ENCODE assay signal across 10 cellular contexts in genomic region chr9:117995-118467, GRCh38. TPM values are rescaled to one million over a fixed set of nuclear protein-coding genes. Genes with fewer than 3 reads are reported as not detected.
DNase-seq lines count a peak whose midpoint lies in the region; ATAC-seq and TF ChIP-seq lines count a peak whose summit lies in the region.
"Not testable (repeated sequence)": the region's sequence is repeated elsewhere in the genome, so short reads cannot be mapped to it uniquely, and the experiment has no call there.
"Had no signal": no experiment of that assay in that cellular context is flagged by ENCODE, and none has a peak within 500 bp of the region (broad histone marks: within the 10 kb centered on the region; RNA-seq: fewer than 3 reads in every experiment).

TSS of gene FOXD4 (minus strand) at chr9:118417. CDS start at chr9:118119, 298 bp downstream.

- H3K4ac ChIP-seq in mesenchymal stem cell (ENCODE audit: low read depth in 1 of 2, low read length in 2 of 2) = not testable (repeated sequence)

- CTCF ChIA-PET in CD8-positive, alpha-beta memory T cell (lab: Charles Lee); activated CD8-positive, alpha-beta T cell treated with anti-CD3 and anti-CD28 coated beads, Interleukin-2, amount 10 ng/mL, durations not matched to agents 7 days and 5 days (lab: Charles Lee): not testable (repeated sequence)

- peak within 1 kb of the TSS; percentile 22 for H3K4me2 ChIP-seq in mesenchymal stem cell (ENCODE audit: low read length, poor library complexity, severe bottlenecking)
- not testable (repeated sequence) for H3K4me2 ChIP-seq in osteoblast (ENCODE audit: insufficient read depth, low read length)

- H3K18ac ChIP-seq in mesenchymal stem cell (ENCODE audit: low read depth in 1 of 2, low read length in 2 of 2) = not testable (repeated sequence)

- not testable (repeated sequence) for H2AK5ac ChIP-seq in mesenchymal stem cell (ENCODE audit: low read length, severe bottlenecking)

- POLR2A ChIA-PET in CD8-positive, alpha-beta memory T cell (lab: Charles Lee); activated CD8-positive, alpha-beta T cell treated with anti-CD3 and anti-CD28 coated beads, Interleukin-2, amount 10 ng/mL, durations not matched to agents 7 days and 5 days (lab: Charles Lee); activated naive CD8-positive, alpha-beta T cell treated with anti-CD3 and anti-CD28 coated beads, Interleukin-2, amount 10 ng/mL, durations not matched to agents 7 days and 5 days (lab: Charles Lee): not testable (repeated sequence)

- not testable (repeated sequence) for H3K79me1 ChIP-seq in mesenchymal stem cell (replicated peaks; ENCODE audit: low read length, poor library complexity, severe bottlenecking)

- H3K27ac ChIP-seq in CD8-positive, alpha-beta memory T cell (ENCODE audit: low read depth, low read length); mesenchymal stem cell (ENCODE audit: low read length, poor library complexity, severe bottlenecking); osteoblast (ENCODE audit: low read depth, low read length): not testable (repeated sequence)

- H4K8ac ChIP-seq in mesenchymal stem cell (ENCODE audit: low read length) = not testable (repeated sequence)

- WGBS in mesenchymal stem cell = 19% methylated on average over 18 of the region's 30 CpGs

- H4K91ac ChIP-seq in mesenchymal stem cell (ENCODE audit: low read length) = not testable (repeated sequence)

- not testable (repeated sequence) for H2BK5ac ChIP-seq in mesenchymal stem cell (ENCODE audit: low read depth, low read length, poor library complexity, severe bottlenecking)

- H3K27me3 ChIP-seq in CD8-positive, alpha-beta memory T cell (ENCODE audit: insufficient read depth, low read length, poor library complexity, severe bottlenecking) = peaks cover 11% of the 10 kb centered on the region
- H3K27me3 ChIP-seq in mesenchymal stem cell (ENCODE audit: control insufficient read depth in 1 of 2, insufficient read depth in 1 of 2, low read length in 2 of 2) (peaks cover 28 to 30% of the 10 kb centered on the region in 2 experiments), osteoblast (ENCODE audit: insufficient read depth, low read length) (peaks cover 39% of the 10 kb centered on the region)

- H3K4me1 ChIP-seq in CD8-positive, alpha-beta memory T cell (ENCODE audit: insufficient read depth, low read length); osteoblast (ENCODE audit: insufficient read depth, low read length): not testable (repeated sequence)
- peaks cover 19% of the 10 kb centered on the region for H3K4me1 ChIP-seq in mesenchymal stem cell (ENCODE audit: control insufficient read depth, insufficient read depth, low read depth, low read length)

- peak within 1 kb of the TSS; percentile 59 to 72 (median 66) for H3K4me3 Mint-ChIP-seq in CD8-positive, alpha-beta memory T cell
- peak within 1 kb of the TSS; percentile 36 for H3K4me3 Mint-ChIP-seq in activated CD8-positive, alpha-beta T cell treated with anti-CD3 and anti-CD28 coated beads, Interleukin-2, amount 10 ng/mL, durations not matched to agents 7 days and 5 days
- H3K4me3 Mint-ChIP-seq in activated naive CD8-positive, alpha-beta T cell treated with anti-CD3 and anti-CD28 coated beads, Interleukin-2, amount 10 ng/mL, durations not matched to agents 7 days and 5 days = peak within 1 kb of the TSS; percentile 53
- H3K4me3 Mint-ChIP-seq in glutamatergic neuron (ENCODE audit: unreplicated experiment) = peak within 1 kb of the TSS; percentile 89
- H3K4me3 Mint-ChIP-seq in type B pancreatic cell = peak within 1 kb of the TSS; percentile 83

- H3K27me3 Mint-ChIP-seq in CD8-positive, alpha-beta memory T cell = peaks cover 26 to 30% of the 10 kb centered on the region in 2 donors
- peaks cover 25% of the 10 kb centered on the region for H3K27me3 Mint-ChIP-seq in activated CD8-positive, alpha-beta T cell treated with anti-CD3 and anti-CD28 coated beads, Interleukin-2, amount 10 ng/mL, durations not matched to agents 7 days and 5 days (ENCODE audit: low read depth)
- H3K27me3 Mint-ChIP-seq in activated naive CD8-positive, alpha-beta T cell treated with anti-CD3 and anti-CD28 coated beads, Interleukin-2, amount 10 ng/mL, durations not matched to agents 7 days and 5 days = peaks cover 38% of the 10 kb centered on the region
- peaks cover 19% of the 10 kb centered on the region for H3K27me3 Mint-ChIP-seq in glutamatergic neuron (ENCODE audit: unreplicated experiment)
- H3K27me3 Mint-ChIP-seq in type B pancreatic cell = peaks cover 54% of the 10 kb centered on the region

- not testable (repeated sequence) for TF ChIP-seq CTCF in glutamatergic neuron (IDR thresholded peaks at IDR 0.05; ENCODE audit: partially characterized antibody, unreplicated experiment); osteoblast (IDR thresholded peaks at IDR 0.05; ENCODE audit: extremely low read depth, low read depth, low read length); type B pancreatic cell (conservative IDR thresholded peaks at IDR 0.05)

- H3K14ac ChIP-seq in mesenchymal stem cell (ENCODE audit: low read length in 2 of 2) = not testable (repeated sequence)

- H3K79me2 ChIP-seq in osteoblast (ENCODE audit: insufficient read depth, low read length) = not testable (repeated sequence)

- not testable (repeated sequence) for H3K9me3 ChIP-seq in CD8-positive, alpha-beta memory T cell (ENCODE audit: low read length); mesenchymal stem cell (ENCODE audit: control insufficient read depth, low read length); osteoblast (ENCODE audit: low read depth, low read length)

- H3K36me3 ChIP-seq in CD8-positive, alpha-beta memory T cell (ENCODE audit: insufficient read depth, low read length); mesenchymal stem cell (ENCODE audit: control insufficient read depth in 1 of 2, insufficient read depth in 2 of 2, low read depth in 1 of 2, low read length in 2 of 2); osteoblast (ENCODE audit: insufficient read depth, low read length): not testable (repeated sequence)

- H3K9me3 Mint-ChIP-seq in CD8-positive, alpha-beta memory T cell; activated CD8-positive, alpha-beta T cell treated with anti-CD3 and anti-CD28 coated beads, Interleukin-2, amount 10 ng/mL, durations not matched to agents 7 days and 5 days (ENCODE audit: insufficient read depth); activated naive CD8-positive, alpha-beta T cell treated with anti-CD3 and anti-CD28 coated beads, Interleukin-2, amount 10 ng/mL, durations not matched to agents 7 days and 5 days; glutamatergic neuron (ENCODE audit: unreplicated experiment); type B pancreatic cell: not testable (repeated sequence)

- not testable (repeated sequence) for H2BK15ac ChIP-seq in mesenchymal stem cell (ENCODE audit: low read depth, poor library complexity, severe bottlenecking)

- not testable (repeated sequence) for ATAC-seq in activated CD8-positive, alpha-beta T cell treated with anti-CD3 and anti-CD28 coated beads, Interleukin-2, amount 10 ng/mL, durations not matched to agents 7 days and 5 days; activated naive CD8-positive, alpha-beta T cell treated with anti-CD3 and anti-CD28 coated beads, Interleukin-2, amount 10 ng/mL, durations not matched to agents 7 days and 5 days (ENCODE audit: low read depth)

- not testable (repeated sequence) for H2AFZ ChIP-seq in mesenchymal stem cell (ENCODE audit: low read depth, low read length); osteoblast (ENCODE audit: low read length)

- H2BK12ac ChIP-seq in mesenchymal stem cell (ENCODE audit: low read length in 2 of 2) = not testable (repeated sequence)

- H2BK120ac ChIP-seq in mesenchymal stem cell (ENCODE audit: low read depth, low read length) = not testable (repeated sequence)

- H3K4me3 ChIP-seq in CD8-positive, alpha-beta memory T cell (ENCODE audit: low read length); mesenchymal stem cell (ENCODE audit: insufficient read depth in 1 of 2, low read depth in 1 of 2, low read length in 2 of 2); osteoblast (ENCODE audit: insufficient read depth, low read length): not testable (repeated sequence)

- peak within 1 kb of the TSS in 1 of 8 donors; percentile 55 for H3K27ac Mint-ChIP-seq in CD8-positive, alpha-beta memory T cell
- H3K27ac Mint-ChIP-seq in activated CD8-positive, alpha-beta T cell treated with anti-CD3 and anti-CD28 coated beads, Interleukin-2, amount 10 ng/mL, durations not matched to agents 7 days and 5 days; activated naive CD8-positive, alpha-beta T cell treated with anti-CD3 and anti-CD28 coated beads, Interleukin-2, amount 10 ng/mL, durations not matched to agents 7 days and 5 days; glutamatergic neuron (ENCODE audit: unreplicated experiment): not testable (repeated sequence)
- peak within 1 kb of the TSS; percentile 41 for H3K27ac Mint-ChIP-seq in type B pancreatic cell

- not testable (repeated sequence) for H3K9ac ChIP-seq in mesenchymal stem cell (ENCODE audit: low read length)

- not testable (repeated sequence) for H3K23ac ChIP-seq in mesenchymal stem cell (ENCODE audit: low read length in 2 of 2)

- H3K4me1 Mint-ChIP-seq in CD8-positive, alpha-beta memory T cell = peaks cover 20 to 23% (median 21%) of the 10 kb centered on the region in 3 donors
- H3K4me1 Mint-ChIP-seq in activated CD8-positive, alpha-beta T cell treated with anti-CD3 and anti-CD28 coated beads, Interleukin-2, amount 10 ng/mL, durations not matched to agents 7 days and 5 days (ENCODE audit: low read depth) = peaks cover 25% of the 10 kb centered on the region
- peaks cover 15% of the 10 kb centered on the region for H3K4me1 Mint-ChIP-seq in activated naive CD8-positive, alpha-beta T cell treated with anti-CD3 and anti-CD28 coated beads, Interleukin-2, amount 10 ng/mL, durations not matched to agents 7 days and 5 days
- not testable (repeated sequence) for H3K4me1 Mint-ChIP-seq in glutamatergic neuron (ENCODE audit: low read depth, unreplicated experiment); type B pancreatic cell (ENCODE audit: unreplicated experiment)

- DNase-seq in CD8-positive, alpha-beta memory T cell; activated CD8-positive, alpha-beta T cell treated with anti-CD3 and anti-CD28 coated beads, Interleukin-2, amount 10 ng/mL, durations not matched to agents 7 days and 5 days; activated naive CD8-positive, alpha-beta T cell treated with anti-CD3 and anti-CD28 coated beads, Interleukin-2, amount 10 ng/mL, durations not matched to agents 7 days and 5 days; glutamatergic neuron; mesenchymal stem cell; type B pancreatic cell (ENCODE audit: extremely low spot score, unreplicated experiment): not testable (repeated sequence)
- DNase-seq in NCI-H82 (lab: John Stamatoyannopoulos, UW) (peak; percentile 20), osteoblast (ENCODE audit: insufficient read length, low spot score, missing footprints) (peak; percentile 4)

- not testable (repeated sequence) for H3K36me3 Mint-ChIP-seq in CD8-positive, alpha-beta memory T cell; activated CD8-positive, alpha-beta T cell treated with anti-CD3 and anti-CD28 coated beads, Interleukin-2, amount 10 ng/mL, durations not matched to agents 7 days and 5 days (ENCODE audit: low read depth); activated naive CD8-positive, alpha-beta T cell treated with anti-CD3 and anti-CD28 coated beads, Interleukin-2, amount 10 ng/mL, durations not matched to agents 7 days and 5 days; glutamatergic neuron (ENCODE audit: unreplicated experiment); type B pancreatic cell

- not testable (repeated sequence) for H4K20me1 ChIP-seq in osteoblast (ENCODE audit: insufficient read depth, low read length)

RNA-seq across cellular contexts. Expression of gene FOXD4, which starts in this region (rescaled TPM):
- under 1 TPM; 0.20 to 0.22 TPM for total RNA-seq in CD8-positive, alpha-beta memory T cell
- not detected for polyA plus RNA-seq in CD8-positive, alpha-beta memory T cell
- under 1 TPM in 1 of 2 experiments, not detected in 1; 0.52 TPM for total RNA-seq in activated CD8-positive, alpha-beta T cell treated with anti-CD3 and anti-CD28 coated beads, Interleukin-2, amount 10 ng/mL, durations not matched to agents 7 days and 5 days
- under 1 TPM; 0.17 to 0.22 TPM for total RNA-seq in activated naive CD8-positive, alpha-beta T cell treated with anti-CD3 and anti-CD28 coated beads, Interleukin-2, amount 10 ng/mL, durations not matched to agents 7 days and 5 days
- total RNA-seq in glutamatergic neuron (ENCODE audit: unreplicated experiment) (0.76 TPM), osteoblast (0.29 and 0.36 TPM in 2 replicates), type B pancreatic cell (ENCODE audit: low replicate concordance) (0.17 and 0.75 TPM in 2 replicates)
- polyA plus RNA-seq in mesenchymal stem cell (2013, experiment 1 of 2) = 0.10 TPM
- polyA plus RNA-seq in mesenchymal stem cell (2013, experiment 2 of 2) = 0.10 TPM
- total RNA-seq: cardiac septum, suprapubic skin had no signal

Comparison
In these comparisons a context has a peak if more than half of its experiments do, and no peak if none do; other contexts are left out.
1. Peak in DNase-seq in osteoblast; RNA of the gene not detected or under 1 TPM.
2. H3K4me3 Mint-ChIP-seq: peak in every context shown above with its lines; median percentile 89 in glutamatergic neuron; 83 in type B pancreatic cell; 66 in CD8-positive, alpha-beta memory T cell; 53 in activated naive CD8-positive, alpha-beta T cell treated with anti-CD3 and anti-CD28 coated beads, Interleukin-2, amount 10 ng/mL, durations not matched to agents 7 days and 5 days; 36 in activated CD8-positive, alpha-beta T cell treated with anti-CD3 and anti-CD28 coated beads, Interleukin-2, amount 10 ng/mL, durations not matched to agents 7 days and 5 days.